In the genomic region with DNA sequence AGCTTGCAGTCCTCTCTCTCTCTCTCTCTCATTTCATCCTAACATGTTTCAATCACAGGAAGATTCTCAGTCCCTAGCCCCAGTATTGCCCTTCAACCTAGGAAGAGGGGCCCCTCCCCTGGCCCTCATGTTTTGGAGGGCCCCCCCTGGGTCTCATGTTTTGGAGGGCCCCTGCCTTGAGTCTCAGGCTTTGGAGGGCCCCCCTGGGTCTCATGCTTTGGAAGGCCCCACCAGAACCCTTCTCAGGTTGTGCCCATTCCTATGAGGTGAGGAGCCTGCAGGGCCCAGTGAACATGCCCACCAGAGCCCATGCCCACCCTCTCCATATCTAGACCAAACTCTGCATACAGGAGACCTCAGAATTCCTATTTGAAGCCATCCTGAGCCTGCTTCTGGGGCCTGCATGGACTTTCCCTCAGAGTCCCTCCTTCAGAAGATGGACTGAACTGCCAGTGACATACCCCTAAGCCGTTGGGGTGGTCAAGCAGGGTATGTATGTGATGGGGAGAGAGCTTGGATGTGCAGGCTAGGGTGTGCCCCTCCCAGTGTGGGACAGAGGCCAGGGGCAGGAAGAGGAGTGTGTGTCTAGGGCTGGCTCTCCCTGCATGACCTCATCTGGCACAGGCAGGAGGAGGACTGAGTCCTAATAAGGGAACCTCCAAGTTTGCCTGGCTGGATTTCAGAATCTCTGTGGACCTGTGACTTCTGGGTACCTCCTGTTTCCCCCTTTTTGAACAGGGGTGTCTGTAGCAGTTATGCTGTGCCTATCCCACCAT, we compare ENCODE assay signal across 12 cellular contexts. TPM values are rescaled to one million over a fixed set of nuclear protein-coding genes. Genes with fewer than 3 reads are reported as not detected.
DNase-seq lines count a peak whose midpoint lies in the region; ATAC-seq and TF ChIP-seq lines count a peak whose summit lies in the region.
"Had no signal": no experiment of that assay in that cellular context is flagged by ENCODE, and none has a peak within 500 bp of the region (broad histone marks: within the 10 kb centered on the region; RNA-seq: fewer than 3 reads in every experiment).

No MANE protein-coding gene starts in this region.

- no peak overlapping the region for H3K27ac Mint-ChIP-seq in activated T-cell treated with anti-CD3 and anti-CD28 coated beads, Interleukin-2, amount 50 U/mL, for 24 hours
- H3K27ac Mint-ChIP-seq: activated CD8-positive, alpha-beta memory T cell treated with anti-CD3 and anti-CD28 coated beads, Interleukin-2, amount 10 ng/mL, durations not matched to agents 7 days and 5 days; neural progenitor cell had no signal

- no peak overlapping the region for H3K4me3 ChIP-seq in colonic mucosa
- no peak overlapping the region for H3K4me3 ChIP-seq in suprapubic skin
- H3K4me3 ChIP-seq: neural progenitor cell had no signal

- 40% methylated on average over 1 of the region's 1 CpG for WGBS in suprapubic skin

- H3K9ac ChIP-seq in colonic mucosa (ENCODE audit: low read depth in 2 of 2, low read length in 2 of 2), result peak overlapping the region; percentile 5 to 17
- H3K9ac ChIP-seq: neural progenitor cell had no signal

- H3K4me1 Mint-ChIP-seq in activated T-cell treated with anti-CD3 and anti-CD28 coated beads, Interleukin-2, amount 50 U/mL, for 24 hours (ENCODE audit: low read depth), result no peaks in the 10 kb centered on the region

- TF ChIP-seq EP300 in suprapubic skin (IDR thresholded peaks at IDR 0.05), result no peak

- H3K27me3 Mint-ChIP-seq in activated T-cell treated with anti-CD3 and anti-CD28 coated beads, Interleukin-2, amount 50 U/mL, for 24 hours, result no peaks in the 10 kb centered on the region
- H3K27me3 Mint-ChIP-seq: activated CD8-positive, alpha-beta memory T cell treated with anti-CD3 and anti-CD28 coated beads, Interleukin-2, amount 10 ng/mL, durations not matched to agents 7 days and 5 days had no signal

- TF ChIP-seq CTCF in colonic mucosa (IDR thresholded peaks at IDR 0.05), result no peak
- no peak for TF ChIP-seq CTCF in suprapubic skin (IDR thresholded peaks at IDR 0.05)

- H3K27ac ChIP-seq in colonic mucosa (peak overlapping the region; percentile 24), suprapubic skin (peak overlapping the region; percentile 78)
- H3K27ac ChIP-seq: neural progenitor cell had no signal

- no peaks in the 10 kb centered on the region for H3K9me3 Mint-ChIP-seq in activated T-cell treated with anti-CD3 and anti-CD28 coated beads, Interleukin-2, amount 50 U/mL, for 24 hours
- H3K9me3 Mint-ChIP-seq: neural progenitor cell had no signal

- peak; percentile 82 for ATAC-seq in left colon
- ATAC-seq: activated CD8-positive, alpha-beta memory T cell treated with anti-CD3 and anti-CD28 coated beads, Interleukin-2, amount 10 ng/mL, durations not matched to agents 7 days and 5 days had no signal

- intact Hi-C loops in colonic mucosa (cut with DNase I) (no loop called here), left colon (cut with DNase I, micrococcal nuclease) (no loop called here)

- no peak overlapping the region for H3K4me3 Mint-ChIP-seq in activated T-cell treated with anti-CD3 and anti-CD28 coated beads, Interleukin-2, amount 50 U/mL, for 24 hours
- H3K4me3 Mint-ChIP-seq: activated CD8-positive, alpha-beta memory T cell treated with anti-CD3 and anti-CD28 coated beads, Interleukin-2, amount 10 ng/mL, durations not matched to agents 7 days and 5 days; neural progenitor cell had no signal

- H3K27me3 ChIP-seq in colonic mucosa (no peaks in the 10 kb centered on the region), suprapubic skin (no peaks in the 10 kb centered on the region)
- H3K27me3 ChIP-seq: neural progenitor cell had no signal

- H3K9me3 ChIP-seq in colonic mucosa (no peaks in the 10 kb centered on the region), suprapubic skin (no peaks in the 10 kb centered on the region)

- peak; percentile 38 for DNase-seq in LHCN-M2 (ENCODE audit: low read depth)
- DNase-seq in colonic mucosa, result peak; percentile 66
- DNase-seq in left colon, result peak; percentile 52 to 77
- DNase-seq in suprapubic skin (ENCODE audit: low spot score in 2 of 2), result peak in 1 of 2 donors; percentile 73
- DNase-seq in activated gamma-delta T cell (lab: John Stamatoyannopoulos, UW), result no peak
- DNase-seq in SKM-1 treated with dmso at 0.1 percent for 144 hours (lab: John Stamatoyannopoulos, UW; ENCODE audit: unreplicated experiment), result no peak
- no peak for DNase-seq in NCI-H748 treated with DMSO at 0.1 percent for 48 hours (lab: John Stamatoyannopoulos, UW)
- no peak for DNase-seq in activated T-cell treated with anti-CD3 and anti-CD28 coated beads, Interleukin-2, amount 50 U/mL, for 24 hours
- DNase-seq: activated CD8-positive, alpha-beta memory T cell treated with anti-CD3 and anti-CD28 coated beads, Interleukin-2, amount 10 ng/mL, durations not matched to agents 7 days and 5 days; effector CD8-positive, alpha-beta T cell; Karpas-422 had no signal

- H3K4me1 ChIP-seq in colonic mucosa (peaks cover 5% of the 10 kb centered on the region), suprapubic skin (peaks cover 56% of the 10 kb centered on the region)

- H3K36me3 ChIP-seq in colonic mucosa (no peaks in the 10 kb centered on the region), suprapubic skin (no peaks in the 10 kb centered on the region)
- H3K36me3 ChIP-seq: neural progenitor cell had no signal

- no peak for TF ChIP-seq POLR2A in suprapubic skin (IDR thresholded peaks at IDR 0.05)

- H3K36me3 Mint-ChIP-seq in activated T-cell treated with anti-CD3 and anti-CD28 coated beads, Interleukin-2, amount 50 U/mL, for 24 hours (ENCODE audit: low read depth), result no peaks in the 10 kb centered on the region
- H3K36me3 Mint-ChIP-seq: activated CD8-positive, alpha-beta memory T cell treated with anti-CD3 and anti-CD28 coated beads, Interleukin-2, amount 10 ng/mL, durations not matched to agents 7 days and 5 days; neural progenitor cell had no signal

RNA-seq across cellular contexts. Expression of a gene that starts 8.1 kb away (rescaled TPM):
- total RNA-seq in LHCN-M2 (2014; rRNA removed) (194 and 196 TPM in 2 replicates), colonic mucosa (100 to 1,000 TPM; 314 to 430 TPM), left colon (100 to 1,000 TPM; 288 to 359 TPM), suprapubic skin (100 to 1,000 TPM; 111 to 196 (median 146) TPM)
- 218 TPM for polyA plus RNA-seq in LHCN-M2 (2012)

RNA-seq across cellular contexts. Expression of a gene that starts 33.2 kb away (rescaled TPM):
- total RNA-seq in LHCN-M2 (2014; rRNA removed) (11.5 and 11.7 TPM in 2 replicates), colonic mucosa (100 to 1,000 TPM in 1 of 2 donors, 10 to 100 TPM in 1; 62.6 to 117 TPM), left colon (10 to 100 TPM; 81.7 to 82.4 TPM), suprapubic skin (10 to 100 TPM; 32.4 to 69.8 (median 46.7) TPM)
- polyA plus RNA-seq in LHCN-M2 (2012), result 11.3 TPM

Comparison
In these comparisons a context has a peak if more than half of its experiments do, and no peak if none do; other contexts are left out.
1. DNase-seq: peak in LHCN-M2 (single experiment), colonic mucosa (single experiment) and left colon (2 of 2); none in activated gamma-delta T cell (single experiment), SKM-1 treated with dmso at 0.1 percent for 144 hours (single experiment), NCI-H748 treated with DMSO at 0.1 percent for 48 hours (single experiment) and activated T-cell treated with anti-CD3 and anti-CD28 coated beads, Interleukin-2, amount 50 U/mL, for 24 hours (single experiment).